ENCODE assay signal across 11 cellular contexts in genomic region chr6:90184334-90185298, GRCh38.
A peak's percentile ranks its signal among the peaks of the same experiment; 100 is the strongest.
DNase-seq lines count a peak whose midpoint lies in the region; FAIRE-seq and TF ChIP-seq lines count a peak whose summit lies in the region.
"Had no signal": no experiment of that assay in that cellular context is flagged by ENCODE, and none has a peak within 500 bp of the region (broad histone marks: within the 10 kb centered on the region; RNA-seq: fewer than 3 reads in every experiment).

No MANE protein-coding gene starts in this region.

- TF ChIP-seq CTCF in cardiac muscle cell (IDR thresholded peaks at IDR 0.05; ENCODE audit: low read depth, low read length) (no peak), right atrium auricular region (IDR thresholded peaks at IDR 0.05) (no peak), VCaP (conservative IDR thresholded peaks at IDR 0.05) (no peak), BE2C (IDR thresholded peaks at IDR 0.05; ENCODE audit: low read depth, low read length) (no peak), GM10266 (IDR thresholded peaks at IDR 0.05; ENCODE audit: control insufficient read depth, insufficient read depth, low read depth, missing control alignments) (no peak)

- H3K27ac ChIP-seq in cardiac muscle cell (peak overlapping the region; percentile 82), right atrium auricular region (peak overlapping the region in 1 of 2 donors; percentile 36), VCaP (peak overlapping the region; percentile 7; the same call in 1 of the 2 replicates)

- H3K27me3 ChIP-seq in cardiac muscle cell (no peaks in the 10 kb centered on the region), right atrium auricular region (no peaks in the 10 kb centered on the region), BE2C (no peaks in the 10 kb centered on the region)

- H3K4me1 ChIP-seq in cardiac muscle cell (ENCODE audit: low read depth) (peaks cover 33% of the 10 kb centered on the region), right atrium auricular region (peaks cover 0 to 42% of the 10 kb centered on the region in 2 donors), BE2C (no peaks in the 10 kb centered on the region)

- H3K4me3 ChIP-seq in cardiac muscle cell (no peak overlapping the region), right atrium auricular region (no peak overlapping the region), BE2C (ENCODE audit: low read depth, low read length) (no peak overlapping the region)
- H3K4me3 ChIP-seq: mucosa of descending colon had no signal

- H3K36me3 ChIP-seq in cardiac muscle cell, result no peaks in the 10 kb centered on the region
- H3K36me3 ChIP-seq in right atrium auricular region, result no peaks in the 10 kb centered on the region
- H3K36me3 ChIP-seq in BE2C, result no peaks in the 10 kb centered on the region

- DNase-seq in cardiac muscle cell (ENCODE audit: low read depth in 1 of 2, low spot score in 1 of 2), result peak; percentile 22 to 86
- DNase-seq in right atrium auricular region (ENCODE audit: low spot score), result no peak
- DNase-seq in kidney glomerular epithelial cell (lab: John Stamatoyannopoulos, UW), result peak; percentile 71
- DNase-seq in BE2C, result no peak
- DNase-seq in GM10266 (ENCODE audit: extremely low spot score), result no peak
- DNase-seq in GM19239 (ENCODE audit: insufficient read length, low spot score), result no peak
- no peak for DNase-seq in HCEC 1CT
- DNase-seq: activated CD4-positive, alpha-beta T cell treated with anti-CD3 and anti-CD28 coated beads for 4 hours; mucosa of descending colon; NCI-H2081 had no signal

- no peak for FAIRE-seq in GM19239 (lab: Jason Lieb, UNC)

- H3K9me3 ChIP-seq in cardiac muscle cell (ENCODE audit: low read depth) (no peaks in the 10 kb centered on the region), right atrium auricular region (peaks cover 0 to 5% of the 10 kb centered on the region in 2 donors), BE2C (peaks cover 4% of the 10 kb centered on the region; the same call in 1 of the 2 replicates)
- H3K9me3 ChIP-seq: mucosa of descending colon had no signal

Comparison
In these comparisons a context has a peak if more than half of its experiments do, and no peak if none do; other contexts are left out.
1. DNase-seq: peak in cardiac muscle cell (2 of 2) and kidney glomerular epithelial cell (single experiment); none in right atrium auricular region (single experiment), BE2C (single experiment), GM10266 (single experiment), GM19239 (single experiment) and HCEC 1CT (single experiment).